Comparison of ENCODE assay signal across 2 cellular contexts in the genomic region with DNA sequence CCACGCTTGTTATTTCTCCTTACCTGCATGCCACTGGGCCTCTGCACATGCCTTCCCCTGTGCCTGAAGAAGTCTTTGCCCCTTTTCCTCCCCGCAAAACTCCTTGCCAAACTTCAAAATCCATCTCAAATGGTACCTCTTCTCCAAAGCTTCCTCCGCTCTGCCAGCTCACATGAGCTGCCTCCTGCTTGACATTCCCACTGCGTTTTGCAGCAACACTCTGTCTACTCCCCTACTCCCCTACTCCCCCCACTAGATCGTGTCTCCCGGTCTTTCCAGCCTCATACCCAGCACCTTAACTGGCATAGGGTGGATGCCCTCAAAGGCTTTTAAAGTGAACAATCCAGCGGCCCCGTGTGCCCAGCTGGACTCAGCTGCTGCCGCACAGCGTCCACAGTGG.
TF ChIP-seq lines count a peak whose summit lies in the region.

No MANE protein-coding gene starts in this region.

TF ChIP-seq in SK-N-SH, 30 proteins besides CTCF, POLR2A, EP300 and RAD21:
- TF ChIP-seq, protein P1, sequence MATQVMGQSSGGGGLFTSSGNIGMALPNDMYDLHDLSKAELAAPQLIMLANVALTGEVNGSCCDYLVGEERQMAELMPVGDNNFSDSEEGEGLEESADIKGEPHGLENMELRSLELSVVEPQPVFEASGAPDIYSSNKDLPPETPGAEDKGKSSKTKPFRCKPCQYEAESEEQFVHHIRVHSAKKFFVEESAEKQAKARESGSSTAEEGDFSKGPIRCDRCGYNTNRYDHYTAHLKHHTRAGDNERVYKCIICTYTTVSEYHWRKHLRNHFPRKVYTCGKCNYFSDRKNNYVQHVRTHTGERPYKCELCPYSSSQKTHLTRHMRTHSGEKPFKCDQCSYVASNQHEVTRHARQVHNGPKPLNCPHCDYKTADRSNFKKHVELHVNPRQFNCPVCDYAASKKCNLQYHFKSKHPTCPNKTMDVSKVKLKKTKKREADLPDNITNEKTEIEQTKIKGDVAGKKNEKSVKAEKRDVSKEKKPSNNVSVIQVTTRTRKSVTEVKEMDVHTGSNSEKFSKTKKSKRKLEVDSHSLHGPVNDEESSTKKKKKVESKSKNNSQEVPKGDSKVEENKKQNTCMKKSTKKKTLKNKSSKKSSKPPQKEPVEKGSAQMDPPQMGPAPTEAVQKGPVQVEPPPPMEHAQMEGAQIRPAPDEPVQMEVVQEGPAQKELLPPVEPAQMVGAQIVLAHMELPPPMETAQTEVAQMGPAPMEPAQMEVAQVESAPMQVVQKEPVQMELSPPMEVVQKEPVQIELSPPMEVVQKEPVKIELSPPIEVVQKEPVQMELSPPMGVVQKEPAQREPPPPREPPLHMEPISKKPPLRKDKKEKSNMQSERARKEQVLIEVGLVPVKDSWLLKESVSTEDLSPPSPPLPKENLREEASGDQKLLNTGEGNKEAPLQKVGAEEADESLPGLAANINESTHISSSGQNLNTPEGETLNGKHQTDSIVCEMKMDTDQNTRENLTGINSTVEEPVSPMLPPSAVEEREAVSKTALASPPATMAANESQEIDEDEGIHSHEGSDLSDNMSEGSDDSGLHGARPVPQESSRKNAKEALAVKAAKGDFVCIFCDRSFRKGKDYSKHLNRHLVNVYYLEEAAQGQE (IDR thresholded peaks at IDR 0.05; ENCODE audit: low read depth, low read length) = no peak
- no peak for TF ChIP-seq FOSL2 (IDR thresholded peaks at IDR 0.05; ENCODE audit: borderline replicate concordance, low read depth)
- TF ChIP-seq MEF2A (IDR thresholded peaks at IDR 0.05; ENCODE audit: borderline replicate concordance, low read depth) = no peak
TF ChIP-seq in SK-N-SH: peak in this region for 0.

TF ChIP-seq in SK-N-SH treated with all-trans-retinoic acid at 6 μM for 48 hours, 23 proteins besides CTCF, POLR2A, EP300 and RAD21 (continued from another document):
- TF ChIP-seq, protein P2, sequence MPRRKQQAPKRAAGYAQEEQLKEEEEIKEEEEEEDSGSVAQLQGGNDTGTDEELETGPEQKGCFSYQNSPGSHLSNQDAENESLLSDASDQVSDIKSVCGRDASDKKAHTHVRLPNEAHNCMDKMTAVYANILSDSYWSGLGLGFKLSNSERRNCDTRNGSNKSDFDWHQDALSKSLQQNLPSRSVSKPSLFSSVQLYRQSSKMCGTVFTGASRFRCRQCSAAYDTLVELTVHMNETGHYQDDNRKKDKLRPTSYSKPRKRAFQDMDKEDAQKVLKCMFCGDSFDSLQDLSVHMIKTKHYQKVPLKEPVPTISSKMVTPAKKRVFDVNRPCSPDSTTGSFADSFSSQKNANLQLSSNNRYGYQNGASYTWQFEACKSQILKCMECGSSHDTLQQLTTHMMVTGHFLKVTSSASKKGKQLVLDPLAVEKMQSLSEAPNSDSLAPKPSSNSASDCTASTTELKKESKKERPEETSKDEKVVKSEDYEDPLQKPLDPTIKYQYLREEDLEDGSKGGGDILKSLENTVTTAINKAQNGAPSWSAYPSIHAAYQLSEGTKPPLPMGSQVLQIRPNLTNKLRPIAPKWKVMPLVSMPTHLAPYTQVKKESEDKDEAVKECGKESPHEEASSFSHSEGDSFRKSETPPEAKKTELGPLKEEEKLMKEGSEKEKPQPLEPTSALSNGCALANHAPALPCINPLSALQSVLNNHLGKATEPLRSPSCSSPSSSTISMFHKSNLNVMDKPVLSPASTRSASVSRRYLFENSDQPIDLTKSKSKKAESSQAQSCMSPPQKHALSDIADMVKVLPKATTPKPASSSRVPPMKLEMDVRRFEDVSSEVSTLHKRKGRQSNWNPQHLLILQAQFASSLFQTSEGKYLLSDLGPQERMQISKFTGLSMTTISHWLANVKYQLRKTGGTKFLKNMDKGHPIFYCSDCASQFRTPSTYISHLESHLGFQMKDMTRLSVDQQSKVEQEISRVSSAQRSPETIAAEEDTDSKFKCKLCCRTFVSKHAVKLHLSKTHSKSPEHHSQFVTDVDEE (CRISPR knock-in tag; IDR thresholded peaks at IDR 0.05) = no peak
- TF ChIP-seq TCF4 (CRISPR knock-in tag; IDR thresholded peaks at IDR 0.05; ENCODE audit: borderline replicate concordance) (no peak), BACH2 (CRISPR knock-in tag; IDR thresholded peaks at IDR 0.05; ENCODE audit: borderline replicate concordance) (no peak), CSDC2 (CRISPR knock-in tag; IDR thresholded peaks at IDR 0.05) (no peak), ESRRG (CRISPR knock-in tag; IDR thresholded peaks at IDR 0.05) (no peak), ISL1 (CRISPR knock-in tag; IDR thresholded peaks at IDR 0.05) (no peak)
- TF ChIP-seq, protein P3, sequence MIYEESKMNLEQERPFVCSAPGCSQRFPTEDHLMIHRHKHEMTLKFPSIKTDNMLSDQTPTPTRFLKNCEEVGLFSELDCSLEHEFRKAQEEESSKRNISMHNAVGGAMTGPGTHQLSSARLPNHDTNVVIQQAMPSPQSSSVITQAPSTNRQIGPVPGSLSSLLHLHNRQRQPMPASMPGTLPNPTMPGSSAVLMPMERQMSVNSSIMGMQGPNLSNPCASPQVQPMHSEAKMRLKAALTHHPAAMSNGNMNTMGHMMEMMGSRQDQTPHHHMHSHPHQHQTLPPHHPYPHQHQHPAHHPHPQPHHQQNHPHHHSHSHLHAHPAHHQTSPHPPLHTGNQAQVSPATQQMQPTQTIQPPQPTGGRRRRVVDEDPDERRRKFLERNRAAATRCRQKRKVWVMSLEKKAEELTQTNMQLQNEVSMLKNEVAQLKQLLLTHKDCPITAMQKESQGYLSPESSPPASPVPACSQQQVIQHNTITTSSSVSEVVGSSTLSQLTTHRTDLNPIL (CRISPR knock-in tag; IDR thresholded peaks at IDR 0.05; ENCODE audit: low read depth) = no peak
